Comparison of ENCODE assay signal across 9 cellular contexts in the genomic region with DNA sequence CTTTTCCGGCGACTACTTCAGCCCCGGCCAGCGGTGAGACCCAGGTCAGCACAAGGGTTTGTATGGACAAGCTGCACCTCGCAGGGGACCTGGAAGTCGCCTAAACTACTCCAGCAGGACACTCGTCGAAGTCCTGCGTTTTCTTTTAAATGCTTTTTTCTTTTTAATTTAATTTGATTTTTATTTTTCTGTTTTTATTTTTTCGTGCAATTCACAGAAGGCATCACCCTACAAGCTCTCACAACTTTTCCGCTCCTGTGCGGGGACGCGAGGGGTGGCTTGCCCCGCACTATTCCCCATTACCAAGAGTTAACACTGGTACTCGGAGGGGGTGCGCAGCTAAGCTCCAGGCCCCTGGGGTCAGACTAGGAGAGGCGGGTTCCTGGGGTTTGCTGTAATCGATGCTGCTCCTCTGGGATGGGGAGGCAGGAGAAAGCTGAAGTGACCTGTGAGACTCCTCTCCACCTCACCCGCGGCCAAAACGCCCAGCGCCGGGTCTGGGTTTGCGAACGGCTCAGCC. TPM values are rescaled to one million over a fixed set of nuclear protein-coding genes. Genes with fewer than 3 reads are reported as not detected.
DNase-seq lines count a peak whose midpoint lies in the region; ATAC-seq and TF ChIP-seq lines count a peak whose summit lies in the region.
"Had no signal": no experiment of that assay in that cellular context is flagged by ENCODE, and none has a peak within 500 bp of the region (broad histone marks: within the 10 kb centered on the region; RNA-seq: fewer than 3 reads in every experiment).

No MANE protein-coding gene starts in this region.

- peaks cover 23% of the 10 kb centered on the region for H3K4me1 Mint-ChIP-seq in MCF 10A (ENCODE audit: insufficient read depth, unreplicated experiment)
- H3K4me1 Mint-ChIP-seq in nephron progenitor cell = peaks cover 34% of the 10 kb centered on the region

- H3K9me3 Mint-ChIP-seq in MCF 10A (ENCODE audit: unreplicated experiment) (no peaks in the 10 kb centered on the region), nephron progenitor cell (no peaks in the 10 kb centered on the region)

- peaks cover 77% of the 10 kb centered on the region for H3K27me3 Mint-ChIP-seq in MCF 10A (ENCODE audit: insufficient read depth, unreplicated experiment)
- H3K27me3 Mint-ChIP-seq in nephron progenitor cell (ENCODE audit: low read depth, poor library complexity) = peaks cover 23% of the 10 kb centered on the region

- H3K36me3 Mint-ChIP-seq in MCF 10A (ENCODE audit: insufficient read depth, unreplicated experiment) (no peaks in the 10 kb centered on the region), nephron progenitor cell (ENCODE audit: low read depth) (no peaks in the 10 kb centered on the region)

- intact Hi-C loops in breast epithelium (cut with DNase I; ENCODE audit: low total_unique reads) = no loop called here
- intact Hi-C loops in MCF 10A (cut with micrococcal nuclease) = no loop called here
- intact Hi-C loops in upper lobe of right lung (cut with DNase I) = no loop called here

- TF ChIP-seq CTCF in breast epithelium (IDR thresholded peaks at IDR 0.05) (no peak), MCF 10A (IDR thresholded peaks at IDR 0.05; ENCODE audit: unreplicated experiment) (no peak), epithelial cell of esophagus (IDR thresholded peaks at IDR 0.05; ENCODE audit: insufficient read depth, low read depth, low read length, missing control alignments) (no peak), nephron progenitor cell (IDR thresholded peaks at IDR 0.05) (no peak), upper lobe of right lung (IDR thresholded peaks at IDR 0.05) (no peak)

- H3K27ac ChIP-seq in breast epithelium = peak overlapping the region in 1 of 2 donors; percentile 73
- peak overlapping the region; percentile 64 for H3K27ac ChIP-seq in upper lobe of right lung

- TF ChIP-seq POLR2A in breast epithelium (IDR thresholded peaks at IDR 0.05) = no peak

- H3K27ac Mint-ChIP-seq in MCF 10A (ENCODE audit: low read depth, unreplicated experiment) (no peak overlapping the region), nephron progenitor cell (no peak overlapping the region)

- CTCF ChIA-PET in MCF 10A (lab: Yijun Ruan, JAX) = interaction anchor here (0.5 kb wide), 1 partner anchor 69 kb away, joined by 3 read pairs; no protein-coding TSS in a partner anchor

- H3K4me3 Mint-ChIP-seq in MCF 10A (ENCODE audit: unreplicated experiment) (no peak overlapping the region), nephron progenitor cell (peak overlapping the region; percentile 98)

- H3K9me3 ChIP-seq in breast epithelium (no peaks in the 10 kb centered on the region), upper lobe of right lung (no peaks in the 10 kb centered on the region)

- H3K27me3 ChIP-seq in breast epithelium = peaks cover 0 to 35% of the 10 kb centered on the region in 2 donors
- H3K27me3 ChIP-seq in upper lobe of right lung = peaks cover 16% of the 10 kb centered on the region

- POLR2A ChIA-PET in MCF 10A (lab: Yijun Ruan, JAX) = no interaction called here

- ATAC-seq in upper lobe of right lung = no peak

- no TSS peak for BruUV-seq in MCF 10A (replicated peaks; lab: Mats Ljungman, UMichigan)

- DNase-seq in breast epithelium (ENCODE audit: low spot score in 2 of 2) (no peak), MCF 10A (ENCODE audit: unreplicated experiment) (no peak), epithelial cell of esophagus (ENCODE audit: low read depth) (no peak), nephron progenitor cell (no peak), upper lobe of right lung (peak; percentile 62), activated T-cell treated with anti-CD3 and anti-CD28 coated beads for 4 hours (no peak), DMS114 treated with DMSO at 0.1 percent for 48 hours (lab: John Stamatoyannopoulos, UW; ENCODE audit: unreplicated experiment) (no peak), midbrain (lab: John Stamatoyannopoulos, UW) (no peak)
- DNase-seq: stimulated activated CD4-positive, alpha-beta T cell treated with anti-CD3 and anti-CD28 coated beads, Interleukin-4, amount 100 ng/mL, for 24 hours had no signal

- H3K4me1 ChIP-seq in breast epithelium = peaks cover 0 to 3% of the 10 kb centered on the region in 2 donors
- H3K4me1 ChIP-seq in upper lobe of right lung = no peaks in the 10 kb centered on the region

- H3K36me3 ChIP-seq in breast epithelium = no peaks in the 10 kb centered on the region
- H3K36me3 ChIP-seq in upper lobe of right lung = no peaks in the 10 kb centered on the region

- H3K4me3 ChIP-seq in breast epithelium (peak overlapping the region; percentile 51 to 66 (median 55)), epithelial cell of esophagus (ENCODE audit: low read length) (peak overlapping the region; percentile 59), upper lobe of right lung (peak overlapping the region; percentile 57)

RNA-seq across cellular contexts. Expression of gene EDIL3, which starts 1.3 kb away (rescaled TPM):
- total RNA-seq in breast epithelium (1 to 10 TPM; 4.3 to 7.2 (median 4.6) TPM), MCF 10A (2022) (not detected in 2 replicates), upper lobe of right lung (42.4 TPM)
